In the genomic region with DNA sequence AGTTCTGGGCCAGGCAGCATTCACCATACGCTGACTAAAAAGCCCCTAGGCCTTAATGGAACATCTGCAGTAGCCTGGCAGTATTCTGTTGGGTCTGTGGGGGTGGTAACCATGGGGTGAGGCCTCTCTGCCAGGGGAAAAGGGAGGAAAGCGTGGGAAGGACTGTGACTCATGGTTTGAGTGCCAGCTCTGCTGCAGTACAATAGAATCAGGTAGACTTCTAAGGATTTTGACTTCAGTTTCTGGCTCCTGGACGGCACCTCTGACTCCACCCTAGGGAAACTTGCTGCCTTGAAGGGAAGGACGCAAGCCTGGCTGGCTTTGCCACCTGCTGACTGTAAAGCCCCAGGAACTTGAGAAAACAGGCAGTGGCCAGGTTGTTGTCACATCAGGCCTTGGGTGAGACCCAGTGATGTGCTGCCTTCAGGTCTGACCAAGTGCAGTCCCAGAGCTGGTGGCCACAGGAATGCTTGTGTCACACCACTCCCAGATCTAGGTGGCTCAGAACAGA, we compare ENCODE assay signal across 10 cellular contexts.
A peak's percentile ranks its signal among the peaks of the same experiment; 100 is the strongest.
DNase-seq lines count a peak whose midpoint lies in the region; ATAC-seq, FAIRE-seq and TF ChIP-seq lines count a peak whose summit lies in the region.
"Had no signal": no experiment of that assay in that cellular context is flagged by ENCODE, and none has a peak within 500 bp of the region (broad histone marks: within the 10 kb centered on the region; RNA-seq: fewer than 3 reads in every experiment).

No MANE protein-coding gene starts in this region.

- H3K27me3 ChIP-seq in bronchial epithelial cell (ENCODE audit: control insufficient read depth, insufficient read depth, low read length) (no peaks in the 10 kb centered on the region), skeletal muscle satellite cell (ENCODE audit: control insufficient read depth, insufficient read depth, low read length) (no peaks in the 10 kb centered on the region)
- H3K27me3 ChIP-seq: breast epithelium had no signal

- no peaks in the 10 kb centered on the region for H3K36me3 ChIP-seq in bronchial epithelial cell (ENCODE audit: control insufficient read depth, insufficient read depth, low read length)
- H3K36me3 ChIP-seq in skeletal muscle satellite cell (ENCODE audit: insufficient read depth, low read length), result no peaks in the 10 kb centered on the region
- H3K36me3 ChIP-seq: breast epithelium had no signal

- H3K9ac ChIP-seq in skeletal muscle satellite cell (ENCODE audit: low read depth, low read length), result peak overlapping the region; percentile 61

- peak; percentile 21 for DNase-seq in GM04504 (ENCODE audit: low read depth)
- peak; percentile 62 for DNase-seq in LoVo (ENCODE audit: low spot score)
- DNase-seq in bronchial epithelial cell (ENCODE audit: low read depth), result peak; percentile 98
- DNase-seq in cerebellum (ENCODE audit: low spot score), result no peak
- no peak for DNase-seq in MV-4-11 (lab: John Stamatoyannopoulos, UW)
- DNase-seq: NCI-H2029 had no signal

- peaks cover 57% of the 10 kb centered on the region for H3K4me1 ChIP-seq in skeletal muscle satellite cell (ENCODE audit: control insufficient read depth, insufficient read depth, low read length)
- H3K4me1 ChIP-seq: breast epithelium had no signal

- H3K4me3 ChIP-seq in bronchial epithelial cell (ENCODE audit: low read depth, low read length), result no peak overlapping the region
- no peak overlapping the region for H3K4me3 ChIP-seq in skeletal muscle satellite cell (ENCODE audit: low read length)
- H3K4me3 ChIP-seq: breast epithelium had no signal

- H3K4me2 ChIP-seq in skeletal muscle satellite cell (ENCODE audit: low read length), result peak overlapping the region; percentile 50

- H3K9me3 ChIP-seq in skeletal muscle satellite cell (replicated peaks; ENCODE audit: low read length), result no peaks in the 10 kb centered on the region
- H3K9me3 ChIP-seq: breast epithelium had no signal

- no peak for TF ChIP-seq CTCF in bronchial epithelial cell (IDR thresholded peaks at IDR 0.05; ENCODE audit: insufficient read depth, low read length, severe bottlenecking)

- ATAC-seq in HG03521 (IDR thresholded peaks at IDR 0.05; ENCODE audit: unreplicated experiment), result no peak
- ATAC-seq in HG03457 (IDR thresholded peaks at IDR 0.05; ENCODE audit: unreplicated experiment), result no peak

- FAIRE-seq in bronchial epithelial cell (lab: Jason Lieb, UNC), result peak; percentile 98

Comparison
In these comparisons a context has a peak if more than half of its experiments do, and no peak if none do; other contexts are left out.
1. DNase-seq: peak in GM04504 (single experiment), LoVo (single experiment) and bronchial epithelial cell (single experiment); none in cerebellum (single experiment) and MV-4-11 (single experiment).